19 cellular contexts compared by ENCODE assay signal in genomic region chr19:42697884-42698283, GRCh38. TPM values are rescaled to one million over a fixed set of nuclear protein-coding genes. Genes with fewer than 3 reads are reported as not detected.
DNase-seq lines count a peak whose midpoint lies in the region; ATAC-seq and TF ChIP-seq lines count a peak whose summit lies in the region.
"Had no signal": no experiment of that assay in that cellular context is flagged by ENCODE, and none has a peak within 500 bp of the region (broad histone marks: within the 10 kb centered on the region; RNA-seq: fewer than 3 reads in every experiment).

No MANE protein-coding gene starts in this region.

- H3K27ac Mint-ChIP-seq in GM23338: no peak overlapping the region
- H3K27ac Mint-ChIP-seq: CD4-positive, CD25-positive, alpha-beta regulatory T cell; CD8-positive, alpha-beta memory T cell; H9; IgD-negative memory B cell had no signal

- H3K79me2 ChIP-seq in GM23338 (replicated peaks; ENCODE audit: insufficient read depth) (no peaks in the 10 kb centered on the region), SK-N-SH (ENCODE audit: insufficient read depth) (no peaks in the 10 kb centered on the region)

- no peak overlapping the region for H3K9ac ChIP-seq in SK-N-SH

- H3K4me2 ChIP-seq in GM23338 (no peak overlapping the region), SK-N-SH (peak overlapping the region; percentile 44; the same call in 1 of the 2 replicates)

- WGBS in SK-N-SH (ENCODE audit: low lambda C conversion rate): 25% methylated on average over 22 of the region's 22 CpGs

- no peak overlapping the region for H3K4me3 Mint-ChIP-seq in GM23338
- H3K4me3 Mint-ChIP-seq: CD4-positive, CD25-positive, alpha-beta regulatory T cell; CD8-positive, alpha-beta memory T cell; IgD-negative memory B cell had no signal

- no peaks in the 10 kb centered on the region for H4K20me1 ChIP-seq in GM23338 (replicated peaks; ENCODE audit: insufficient read depth)
- no peaks in the 10 kb centered on the region for H4K20me1 ChIP-seq in SK-N-SH (ENCODE audit: insufficient read depth)

- DNase-seq in Daoy (ENCODE audit: low read depth) (peak; percentile 36), GM23338 (ENCODE audit: low spot score) (no peak), SK-N-SH (no peak), retina (peak; percentile 9), foreskin melanocyte (no peak)
- DNase-seq in activated CD4-positive, alpha-beta T cell treated with anti-CD3 and anti-CD28 coated beads, Interleukin-2, amount 50 U/mL, for 4 hours: no peak
- DNase-seq: BE2C; C1 segment of cervical spinal cord; CD4-positive, CD25-positive, alpha-beta regulatory T cell; CD8-positive, alpha-beta memory T cell; COR-L47; GDM1; GOT3; H9; KBM-7 had no signal

- no peak overlapping the region for H3K27ac ChIP-seq in GM23338 (ENCODE audit: low read depth)
- no peak overlapping the region for H3K27ac ChIP-seq in SK-N-SH (ENCODE audit: low read depth in 2 of 2, low read length in 1 of 2)

- H3K9me3 Mint-ChIP-seq in GM23338: peaks cover 78% of the 10 kb centered on the region

- TF ChIP-seq EP300 in SK-N-SH (IDR thresholded peaks at IDR 0.05; ENCODE audit: borderline replicate concordance in 1 of 2, low read depth in 1 of 2, low read length in 1 of 2): no peak

- H3K4me1 Mint-ChIP-seq in GM23338: no peaks in the 10 kb centered on the region
- H3K4me1 Mint-ChIP-seq: CD4-positive, CD25-positive, alpha-beta regulatory T cell; CD8-positive, alpha-beta memory T cell; H9; IgD-negative memory B cell had no signal

- H3K36me3 ChIP-seq in GM23338 (ENCODE audit: insufficient read depth) (no peaks in the 10 kb centered on the region), SK-N-SH (replicated peaks in 1 of 2; ENCODE audit: control insufficient read depth in 1 of 2, insufficient read depth in 2 of 2, low read length in 1 of 2) (no peaks in the 10 kb centered on the region)
- H3K36me3 ChIP-seq: BE2C had no signal

- TF ChIP-seq CTCF in GM23338 (conservative IDR thresholded peaks at IDR 0.05; ENCODE audit: low read depth in 2 of 2) (no peak), SK-N-SH (IDR thresholded peaks at IDR 0.05) (no peak)

- CTCF ChIA-PET in SK-N-SH (lab: Yijun Ruan, JAX): no interaction called here

- peaks cover 4% of the 10 kb centered on the region; the same call in 2 of the 3 replicates for H3K36me3 Mint-ChIP-seq in GM23338 (ENCODE audit: low read depth)
- H3K36me3 Mint-ChIP-seq: CD4-positive, CD25-positive, alpha-beta regulatory T cell; CD8-positive, alpha-beta memory T cell; IgD-negative memory B cell had no signal

- H3K9me3 ChIP-seq in SK-N-SH: no peaks in the 10 kb centered on the region
- H3K9me3 ChIP-seq: BE2C had no signal

- H3K4me1 ChIP-seq in GM23338 (ENCODE audit: insufficient read depth) (no peaks in the 10 kb centered on the region), SK-N-SH (ENCODE audit: control insufficient read depth in 1 of 2, insufficient read depth in 2 of 2, low read depth in 1 of 2, low read length in 1 of 2) (no peaks in the 10 kb centered on the region)
- H3K4me1 ChIP-seq: BE2C had no signal

- POLR2A ChIA-PET in SK-N-SH (lab: Yijun Ruan, JAX): no interaction called here

- no peaks in the 10 kb centered on the region for H3F3A ChIP-seq in GM23338 (replicated peaks; ENCODE audit: low read depth)
- no peaks in the 10 kb centered on the region for H3F3A ChIP-seq in SK-N-SH (replicated peaks; ENCODE audit: insufficient read depth)

- no peak for TF ChIP-seq RAD21 in SK-N-SH (IDR thresholded peaks at IDR 0.05; ENCODE audit: low read length)

- ATAC-seq in GM23338 (peak; percentile 53), GM19023 (IDR thresholded peaks at IDR 0.05; ENCODE audit: unreplicated experiment) (no peak)
- ATAC-seq: HepG2 had no signal

- H3K27me3 Mint-ChIP-seq in GM23338 (ENCODE audit: insufficient read depth, low read depth, poor library complexity): no peaks in the 10 kb centered on the region

- peak overlapping the region; percentile 14; the same call in 1 of the 2 replicates for H2AFZ ChIP-seq in GM23338
- H2AFZ ChIP-seq in SK-N-SH (ENCODE audit: low read depth): no peak overlapping the region

- H3K27me3 ChIP-seq in GM23338 (ENCODE audit: insufficient read depth) (no peaks in the 10 kb centered on the region), SK-N-SH (ENCODE audit: insufficient read depth) (peaks cover 61% of the 10 kb centered on the region)

- no peak overlapping the region for H3K4me3 ChIP-seq in GM23338
- no peak overlapping the region for H3K4me3 ChIP-seq in SK-N-SH (ENCODE audit: low read depth in 2 of 2, low read length in 1 of 2)

- H3K9me2 ChIP-seq in GM23338 (ENCODE audit: insufficient read depth) (no peaks in the 10 kb centered on the region), SK-N-SH (no peaks in the 10 kb centered on the region)

TF ChIP-seq in SK-N-SH, 30 proteins besides CTCF, POLR2A, EP300 and RAD21 (continues in another document):
- TF ChIP-seq ZBTB33 (IDR thresholded peaks at IDR 0.05; ENCODE audit: borderline replicate concordance, low read depth) (no peak), EZH2phosphoT487 (IDR thresholded peaks at IDR 0.05; ENCODE audit: borderline replicate concordance, low read depth) (no peak), TEAD4 (IDR thresholded peaks at IDR 0.05; ENCODE audit: borderline replicate concordance, insufficient read depth) (no peak), MXI1 (IDR thresholded peaks at IDR 0.05; ENCODE audit: low read depth, low read length) (no peak), REST (IDR thresholded peaks at IDR 0.05; ENCODE audit: low read depth, low read length) (no peak), NRF1 (IDR thresholded peaks at IDR 0.05; ENCODE audit: low read depth, low read length) (no peak), PBX3 (IDR thresholded peaks at IDR 0.05) (no peak), JUND (IDR thresholded peaks at IDR 0.05) (no peak), FOSL2 (IDR thresholded peaks at IDR 0.05; ENCODE audit: borderline replicate concordance, low read depth) (no peak), RCOR1 (IDR thresholded peaks at IDR 0.05; ENCODE audit: low read length) (no peak), POLR2AphosphoS5 (IDR thresholded peaks at IDR 0.05; ENCODE audit: low read depth, low read length) (no peak), ELF1 (IDR thresholded peaks at IDR 0.05) (no peak), SIN3A (IDR thresholded peaks at IDR 0.05; ENCODE audit: borderline replicate concordance, low read depth, low read length) (no peak)

RNA-seq across cellular contexts. Expression of gene PSG3, which starts 42.4 kb away (rescaled TPM):
- total RNA-seq in Daoy (2014; rRNA removed; shearing (Covaris generic)): not detected in 2 replicates
- not detected in 2 replicates for total RNA-seq in GM23338 (2014; rRNA removed; shearing (Covaris generic))
- polyA plus RNA-seq in GM23338 (2016; fragmentation: Nextera tagmentation; extraction: Ambion mirVana): not detected in 2 replicates
- 0.07 and 0.10 TPM in 2 replicates for polyA plus RNA-seq in SK-N-SH (2012; rRNA removed)
- polyA plus RNA-seq in SK-N-SH (2012; cell fraction: cytosol; rRNA removed): 0.03 and 0.04 TPM in 2 replicates
- 0.11 TPM in 1 of 2 replicates, not detected in the other for polyA plus RNA-seq in SK-N-SH (2012; cell fraction: nucleus; rRNA removed)
- total RNA-seq: A172; CD8-positive, alpha-beta memory T cell; H9; HepG2 had no signal
- polyA plus RNA-seq: CD4-positive, CD25-positive, alpha-beta regulatory T cell; CD8-positive, alpha-beta memory T cell; IgD-negative memory B cell had no signal

Comparison
In these comparisons a context has a peak if more than half of its experiments do, and no peak if none do; other contexts are left out.
1. DNase-seq: peak in Daoy (single experiment) and retina (single experiment); none in GM23338 (single experiment), SK-N-SH (single experiment), foreskin melanocyte (single experiment) and activated CD4-positive, alpha-beta T cell treated with anti-CD3 and anti-CD28 coated beads, Interleukin-2, amount 50 U/mL, for 4 hours (0 of 2).